ENCODE assay signal across 9 cellular contexts in the genomic region with DNA sequence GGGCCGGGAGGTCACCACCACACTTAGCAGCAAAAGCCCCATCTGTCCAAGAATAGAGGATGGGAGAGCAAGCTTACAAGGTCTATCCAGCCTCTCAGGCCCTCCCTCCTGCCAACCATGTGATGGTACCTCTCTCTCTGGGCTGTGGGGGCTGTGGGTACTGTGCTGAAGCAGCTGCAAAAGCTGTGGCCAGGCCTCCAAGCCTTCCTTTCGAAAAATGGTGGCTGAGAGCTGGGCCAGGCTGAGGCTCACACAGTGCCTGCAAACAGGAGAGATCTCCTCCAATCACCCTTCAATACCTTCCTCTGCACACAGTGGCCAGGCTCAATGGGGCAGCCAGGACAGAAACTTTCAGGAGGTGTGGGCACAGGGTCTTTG. TPM values are rescaled to one million over a fixed set of nuclear protein-coding genes. Genes with fewer than 3 reads are reported as not detected.
DNase-seq lines count a peak whose midpoint lies in the region; ATAC-seq, FAIRE-seq and TF ChIP-seq lines count a peak whose summit lies in the region.
"Had no signal": no experiment of that assay in that cellular context is flagged by ENCODE, and none has a peak within 500 bp of the region (broad histone marks: within the 10 kb centered on the region; RNA-seq: fewer than 3 reads in every experiment).

No MANE protein-coding gene starts in this region.

- no peak for TF ChIP-seq RAD21 in K562 (CRISPR knock-in tag; conservative IDR thresholded peaks at IDR 0.05 in 1 of 2, IDR thresholded peaks at IDR 0.05 in 1 of 2)

- H3K9ac ChIP-seq in K562 (ENCODE audit: insufficient read depth in 1 of 2, low read depth in 2 of 2, low read length in 2 of 2), result peak overlapping the region; percentile 87 to 91
- H3K9ac ChIP-seq in mucosa of stomach (ENCODE audit: low read length), result peak overlapping the region; percentile 29

- H3K4me3 ChIP-seq in ACC112 (ENCODE audit: low read depth, low read length) (peak overlapping the region; percentile 90), HL-60 (replicated peaks; ENCODE audit: insufficient read depth, low read length) (peak overlapping the region; percentile 88), K562 (peak overlapping the region; percentile 71), mucosa of stomach (ENCODE audit: low read length) (no peak overlapping the region)

- whole genome bisulfite sequencing in K562 (ENCODE audit: insufficient coverage, low coverage, missing lambda C conversion rate), result 31% methylated on average over 2 of the region's 2 CpGs

- CTCF ChIA-PET in K562 (lab: Yijun Ruan, JAX; ENCODE audit: low intra/inter-chr PET ratio), result no interaction called here

- peak overlapping the region; percentile 87 for H3K4me2 ChIP-seq in K562 (ENCODE audit: insufficient read depth, low read length)

- FAIRE-seq in K562 (lab: Jason Lieb, UNC), result no peak

- H4K20me1 ChIP-seq in K562 (replicated peaks; ENCODE audit: control insufficient read depth, insufficient read depth, low read length), result peaks cover 9% of the 10 kb centered on the region; the same call in 1 of the 2 replicates

- intact Hi-C loops in K562 (cut with micrococcal nuclease), result no loop called here

- ATAC-seq in K562 (no peak), GM21528 (IDR thresholded peaks at IDR 0.05; ENCODE audit: low FRiP score, unreplicated experiment) (no peak), GM18873 (IDR thresholded peaks at IDR 0.05; ENCODE audit: low FRiP score, unreplicated experiment) (no peak)

- H3K27ac ChIP-seq in ACC112 (ENCODE audit: low read depth, low read length), result no peak overlapping the region
- H3K27ac ChIP-seq in HL-60 (replicated peaks), result no peak overlapping the region
- H3K27ac ChIP-seq in K562 (ENCODE audit: extremely low read depth, low read depth, low read length), result no peak overlapping the region

- in situ Hi-C loops in K562 (cut with MboI), result no loop called here

- H3K79me2 ChIP-seq in ACC112 (ENCODE audit: control insufficient read depth, insufficient read depth, low read length, unreplicated experiment) (peaks cover 13% of the 10 kb centered on the region), K562 (ENCODE audit: control insufficient read depth, insufficient read depth, low read length) (peaks cover 23% of the 10 kb centered on the region)

- BruUV-seq in K562 (replicated peaks; lab: Mats Ljungman, UMichigan), result no TSS peak

- no peak for DNase-seq in HL-60 (ENCODE audit: low read depth in 1 of 2, low spot score in 1 of 2)
- DNase-seq in K562 (ENCODE audit: extremely low read depth in 1 of 4, low spot score in 3 of 4), result no peak
- DNase-seq in OCI-M1 (lab: John Stamatoyannopoulos, UW), result no peak
- no peak for DNase-seq in erythroblast (lab: John Stamatoyannopoulos, UW)

- H3K36me3 ChIP-seq in ACC112 (ENCODE audit: insufficient read depth, low read length) (peaks cover 13% of the 10 kb centered on the region), K562 (ENCODE audit: control insufficient read depth, insufficient read depth, low read length) (peaks cover 71% of the 10 kb centered on the region; the same call in 2 of the 3 replicates), mucosa of stomach (ENCODE audit: control insufficient read depth, insufficient read depth, low read length) (peaks cover 10% of the 10 kb centered on the region)

- peaks cover 3% of the 10 kb centered on the region for H3K9me1 ChIP-seq in K562 (ENCODE audit: control insufficient read depth, insufficient read depth, low read length)

- TF ChIP-seq EP300 in K562 (IDR thresholded peaks at IDR 0.05; ENCODE audit: low read length), result no peak

- H3K4me1 ChIP-seq in ACC112 (ENCODE audit: control insufficient read depth, insufficient read depth, low read length, unreplicated experiment), result peaks cover 6% of the 10 kb centered on the region
- H3K4me1 ChIP-seq in K562 (replicated peaks in 1 of 2; ENCODE audit: control insufficient read depth in 2 of 2, insufficient read depth in 2 of 2, low read length in 2 of 2), result peaks cover 0 to 21% of the 10 kb centered on the region in 2 experiments; a peak in 3 of 5 replicates
- H3K4me1 ChIP-seq in mucosa of stomach (ENCODE audit: control insufficient read depth, insufficient read depth, low read length), result peaks cover 6% of the 10 kb centered on the region

- H2AFZ ChIP-seq in ACC112 (ENCODE audit: low read length, unreplicated experiment) (no peak overlapping the region), K562 (ENCODE audit: low read depth, low read length) (no peak overlapping the region)

- no peak for TF ChIP-seq POLR2A in K562 (conservative IDR thresholded peaks at IDR 0.05)
- no peak for TF ChIP-seq POLR2A in erythroblast (IDR thresholded peaks at IDR 0.05; ENCODE audit: low read length)

- no peaks in the 10 kb centered on the region for H3K27me3 ChIP-seq in ACC112 (ENCODE audit: insufficient read depth, low read length)
- H3K27me3 ChIP-seq in HL-60 (ENCODE audit: insufficient read depth, poor library complexity, severe bottlenecking), result no peaks in the 10 kb centered on the region
- H3K27me3 ChIP-seq in K562 (ENCODE audit: control insufficient read depth in 2 of 2, insufficient read depth in 2 of 2, low read length in 2 of 2), result no peaks in the 10 kb centered on the region
- no peaks in the 10 kb centered on the region for H3K27me3 ChIP-seq in mucosa of stomach (ENCODE audit: control insufficient read depth, insufficient read depth, low read length)

- POLR2A ChIA-PET in K562 (lab: Yijun Ruan, JAX), result no interaction called here

- H3K9me3 ChIP-seq in K562 (replicated peaks; ENCODE audit: control insufficient read depth, insufficient read depth, low read depth, low read length), result no peaks in the 10 kb centered on the region
- H3K9me3 ChIP-seq in mucosa of stomach (ENCODE audit: control insufficient read depth, low read length), result no peaks in the 10 kb centered on the region

- TF ChIP-seq CTCF in HL-60 (IDR thresholded peaks at IDR 0.05; ENCODE audit: insufficient read depth, low read length) (no peak), K562 (IDR thresholded peaks at IDR 0.05 in 2 of 3, conservative IDR thresholded peaks at IDR 0.05 in 1 of 3; ENCODE audit: insufficient read depth in 2 of 3, low read depth in 1 of 3, low read length in 3 of 3) (no peak)

RNA-seq across cellular contexts. Expression of a gene that starts 1.1 kb away (rescaled TPM):
- total RNA-seq in K562 (2011; cell fraction: chromatin; rRNA removed; ENCODE audit: low replicate concordance), result 71.7 and 221 TPM in 2 replicates
- 175 and 192 TPM in 2 replicates for total RNA-seq in K562 (2011; cell fraction: nucleolus; rRNA removed)
- total RNA-seq in K562 (2011; cell fraction: nucleoplasm; rRNA removed), result 73.9 and 88.9 TPM in 2 replicates
- total RNA-seq in K562 (2014; rRNA removed), result 109 and 151 TPM in 2 replicates
- 15.2 and 21.7 TPM in 2 replicates for total RNA-seq in K562 (2014; rRNA removed; fragmentation: Illumina TruSeq; extraction: Trizol)
- total RNA-seq in K562 (2015; rRNA removed; fragmentation: Illumina TruSeq; extraction: Trizol), result 31.8 and 36.2 TPM in 2 replicates
- 104 and 122 TPM in 2 replicates for total RNA-seq in K562 (2021)
- 13.7 and 22.4 TPM in 2 replicates for polyA plus RNA-seq in K562 (2011; rRNA removed)
- 17.4 and 31.1 TPM in 2 replicates for polyA plus RNA-seq in K562 (2011; cell fraction: cytosol; rRNA removed)
- polyA plus RNA-seq in K562 (2011; cell fraction: nucleus; rRNA removed), result 90.5 and 143 TPM in 2 replicates
- 48.6 and 67.0 TPM in 2 replicates for polyA plus RNA-seq in K562 (2012)
- polyA plus RNA-seq in K562 (2014; fragmentation: Illumina TruSeq; extraction: Trizol), result 46.0 and 58.1 TPM in 2 replicates
- 1 to 10 TPM; 7.3 to 7.5 TPM for polyA plus RNA-seq in K562 (2014; fragmentation: Nextera tagmentation; extraction: Ambion mirVana)
- 41.5 and 47.7 TPM in 2 replicates for polyA plus RNA-seq in K562 (2014; rRNA removed)
- 30.5 and 36.4 TPM in 2 replicates for polyA minus RNA-seq in K562 (2011; rRNA and poly(A)+ RNA removed)
- polyA minus RNA-seq in K562 (2011; cell fraction: cytosol; rRNA and poly(A)+ RNA removed), result 44.0 and 46.2 TPM in 2 replicates
- 86.6 and 94.8 TPM in 2 replicates for polyA minus RNA-seq in K562 (2011; cell fraction: nucleus; rRNA and poly(A)+ RNA removed)

RNA-seq across cellular contexts. Expression of a gene that starts 7.7 kb away (rescaled TPM):
- total RNA-seq in K562 (2011; cell fraction: chromatin; rRNA removed; ENCODE audit: low replicate concordance), result 13.1 and 32.6 TPM in 2 replicates
- 28.6 and 29.0 TPM in 2 replicates for total RNA-seq in K562 (2011; cell fraction: nucleolus; rRNA removed)
- 23.8 and 27.3 TPM in 2 replicates for total RNA-seq in K562 (2011; cell fraction: nucleoplasm; rRNA removed)
- total RNA-seq in K562 (2014; rRNA removed), result 11.8 and 15.0 TPM in 2 replicates
- 6.9 and 11.0 TPM in 2 replicates for total RNA-seq in K562 (2014; rRNA removed; fragmentation: Illumina TruSeq; extraction: Trizol)
- 12.7 and 13.2 TPM in 2 replicates for total RNA-seq in K562 (2015; rRNA removed; fragmentation: Illumina TruSeq; extraction: Trizol)
- 20.3 TPM in 2 replicates for total RNA-seq in K562 (2021)
- polyA plus RNA-seq in K562 (2011; rRNA removed), result 9.2 and 10.6 TPM in 2 replicates
- polyA plus RNA-seq in K562 (2011; cell fraction: cytosol; rRNA removed), result 20.9 and 23.6 TPM in 2 replicates
- polyA plus RNA-seq in K562 (2011; cell fraction: nucleus; rRNA removed), result 13.1 and 13.3 TPM in 2 replicates
- polyA plus RNA-seq in K562 (2012), result 15.5 and 21.2 TPM in 2 replicates
- polyA plus RNA-seq in K562 (2014; fragmentation: Illumina TruSeq; extraction: Trizol), result 13.3 and 17.9 TPM in 2 replicates
- 1 to 10 TPM; 5.3 to 6.3 TPM for polyA plus RNA-seq in K562 (2014; fragmentation: Nextera tagmentation; extraction: Ambion mirVana)
- 13.0 and 18.9 TPM in 2 replicates for polyA plus RNA-seq in K562 (2014; rRNA removed)
- polyA minus RNA-seq in K562 (2011; rRNA and poly(A)+ RNA removed), result 9.7 and 12.0 TPM in 2 replicates
- polyA minus RNA-seq in K562 (2011; cell fraction: cytosol; rRNA and poly(A)+ RNA removed), result 2.8 and 4.1 TPM in 2 replicates
- polyA minus RNA-seq in K562 (2011; cell fraction: nucleus; rRNA and poly(A)+ RNA removed), result 5.8 and 6.7 TPM in 2 replicates

RNA-seq across cellular contexts. Expression of a gene that starts 15.6 kb away (rescaled TPM):
- total RNA-seq in K562 (2011; cell fraction: chromatin; rRNA removed; ENCODE audit: low replicate concordance), result 20.5 and 46.6 TPM in 2 replicates
- 18.4 and 21.0 TPM in 2 replicates for total RNA-seq in K562 (2011; cell fraction: nucleolus; rRNA removed)
- total RNA-seq in K562 (2011; cell fraction: nucleoplasm; rRNA removed), result 19.1 and 20.8 TPM in 2 replicates
- 0.41 and 0.73 TPM in 2 replicates for total RNA-seq in K562 (2014; rRNA removed)
- total RNA-seq in K562 (2014; rRNA removed; fragmentation: Illumina TruSeq; extraction: Trizol), result 0.57 and 0.65 TPM in 2 replicates
- 0.68 and 1.1 TPM in 2 replicates for total RNA-seq in K562 (2015; rRNA removed; fragmentation: Illumina TruSeq; extraction: Trizol)
- total RNA-seq in K562 (2021), result 2.5 and 2.6 TPM in 2 replicates
- polyA plus RNA-seq in K562 (2011; rRNA removed), result 1.0 and 1.4 TPM in 2 replicates
- 0.62 and 0.89 TPM in 2 replicates for polyA plus RNA-seq in K562 (2011; cell fraction: cytosol; rRNA removed)
- polyA plus RNA-seq in K562 (2011; cell fraction: nucleus; rRNA removed), result 9.7 and 17.2 TPM in 2 replicates
- polyA plus RNA-seq in K562 (2012), result 1.9 and 6.6 TPM in 2 replicates
- 0.84 and 0.85 TPM in 2 replicates for polyA plus RNA-seq in K562 (2014; fragmentation: Illumina TruSeq; extraction: Trizol)
- polyA plus RNA-seq in K562 (2014; fragmentation: Nextera tagmentation; extraction: Ambion mirVana), result under 1 TPM; 0.11 to 0.28 TPM
- polyA plus RNA-seq in K562 (2014; rRNA removed), result 0.97 and 2.5 TPM in 2 replicates
- polyA minus RNA-seq in K562 (2011; rRNA and poly(A)+ RNA removed), result 0.42 and 0.67 TPM in 2 replicates
- polyA minus RNA-seq in K562 (2011; cell fraction: cytosol; rRNA and poly(A)+ RNA removed), result not detected in 2 replicates
- polyA minus RNA-seq in K562 (2011; cell fraction: nucleus; rRNA and poly(A)+ RNA removed), result 1.8 and 3.1 TPM in 2 replicates

RNA-seq across cellular contexts. Expression of a gene that starts 18.0 kb away (rescaled TPM):
- total RNA-seq in K562 (2011; cell fraction: chromatin; rRNA removed; ENCODE audit: low replicate concordance), result 0.40 and 1.6 TPM in 2 replicates
- 0.26 and 1.7 TPM in 2 replicates for total RNA-seq in K562 (2011; cell fraction: nucleolus; rRNA removed)
- 1.6 and 3.0 TPM in 2 replicates for total RNA-seq in K562 (2011; cell fraction: nucleoplasm; rRNA removed)
- not detected in 2 replicates for total RNA-seq in K562 (2014; rRNA removed)
- not detected in 2 replicates for total RNA-seq in K562 (2014; rRNA removed; fragmentation: Illumina TruSeq; extraction: Trizol)
- 0.15 TPM in 1 of 2 replicates, not detected in the other for total RNA-seq in K562 (2015; rRNA removed; fragmentation: Illumina TruSeq; extraction: Trizol)
- not detected in 2 replicates for total RNA-seq in K562 (2021)
- polyA plus RNA-seq in K562 (2011; rRNA removed), result not detected in 2 replicates
- 0.04 TPM in 1 of 2 replicates, not detected in the other for polyA plus RNA-seq in K562 (2011; cell fraction: cytosol; rRNA removed)
- polyA plus RNA-seq in K562 (2011; cell fraction: nucleus; rRNA removed), result 0.14 and 0.35 TPM in 2 replicates
- polyA plus RNA-seq in K562 (2012), result 1.7 and 2.2 TPM in 2 replicates
- not detected in 2 replicates for polyA plus RNA-seq in K562 (2014; fragmentation: Illumina TruSeq; extraction: Trizol)
- polyA plus RNA-seq in K562 (2014; fragmentation: Nextera tagmentation; extraction: Ambion mirVana), result under 1 TPM; 0.07 to 0.14 TPM
- not detected in 2 replicates for polyA plus RNA-seq in K562 (2014; rRNA removed)
- 0.27 and 0.95 TPM in 2 replicates for polyA minus RNA-seq in K562 (2011; rRNA and poly(A)+ RNA removed)
- polyA minus RNA-seq in K562 (2011; cell fraction: cytosol; rRNA and poly(A)+ RNA removed), result not detected in 2 replicates
- polyA minus RNA-seq in K562 (2011; cell fraction: nucleus; rRNA and poly(A)+ RNA removed), result 0.54 and 0.67 TPM in 2 replicates
- polyA plus RNA-seq: aorta had no signal

RNA-seq across cellular contexts. Expression of a gene that starts 25.8 kb away (rescaled TPM):
- 40.8 and 43.4 TPM in 2 replicates for total RNA-seq in K562 (2011; cell fraction: chromatin; rRNA removed; ENCODE audit: low replicate concordance)
- total RNA-seq in K562 (2011; cell fraction: nucleolus; rRNA removed), result 10.3 and 14.2 TPM in 2 replicates
- total RNA-seq in K562 (2011; cell fraction: nucleoplasm; rRNA removed), result 21.1 and 24.1 TPM in 2 replicates
- 52.5 and 52.7 TPM in 2 replicates for total RNA-seq in K562 (2014; rRNA removed)
- 37.6 and 41.5 TPM in 2 replicates for total RNA-seq in K562 (2014; rRNA removed; fragmentation: Illumina TruSeq; extraction: Trizol)
- total RNA-seq in K562 (2015; rRNA removed; fragmentation: Illumina TruSeq; extraction: Trizol), result 37.2 and 38.7 TPM in 2 replicates
- total RNA-seq in K562 (2021), result 25.7 and 28.8 TPM in 2 replicates
- polyA plus RNA-seq in K562 (2011; rRNA removed), result 36.1 and 50.5 TPM in 2 replicates
- polyA plus RNA-seq in K562 (2011; cell fraction: cytosol; rRNA removed), result 25.1 and 73.5 TPM in 2 replicates
- 14.6 and 17.5 TPM in 2 replicates for polyA plus RNA-seq in K562 (2011; cell fraction: nucleus; rRNA removed)
- 67.8 and 71.0 TPM in 2 replicates for polyA plus RNA-seq in K562 (2012)
- 77.2 and 88.9 TPM in 2 replicates for polyA plus RNA-seq in K562 (2014; fragmentation: Illumina TruSeq; extraction: Trizol)
- polyA plus RNA-seq in K562 (2014; fragmentation: Nextera tagmentation; extraction: Ambion mirVana), result 100 to 1,000 TPM in 1 of 2 experiments, 10 to 100 TPM in 1; 91.4 to 104 TPM
- 77.0 and 84.5 TPM in 2 replicates for polyA plus RNA-seq in K562 (2014; rRNA removed)
- polyA minus RNA-seq in K562 (2011; rRNA and poly(A)+ RNA removed), result 53.3 and 63.0 TPM in 2 replicates
- 10.3 TPM in 2 replicates for polyA minus RNA-seq in K562 (2011; cell fraction: cytosol; rRNA and poly(A)+ RNA removed)
- polyA minus RNA-seq in K562 (2011; cell fraction: nucleus; rRNA and poly(A)+ RNA removed), result 3.5 and 7.1 TPM in 2 replicates
